Comparison of ENCODE assay signal across 24 cellular contexts in the genomic region with DNA sequence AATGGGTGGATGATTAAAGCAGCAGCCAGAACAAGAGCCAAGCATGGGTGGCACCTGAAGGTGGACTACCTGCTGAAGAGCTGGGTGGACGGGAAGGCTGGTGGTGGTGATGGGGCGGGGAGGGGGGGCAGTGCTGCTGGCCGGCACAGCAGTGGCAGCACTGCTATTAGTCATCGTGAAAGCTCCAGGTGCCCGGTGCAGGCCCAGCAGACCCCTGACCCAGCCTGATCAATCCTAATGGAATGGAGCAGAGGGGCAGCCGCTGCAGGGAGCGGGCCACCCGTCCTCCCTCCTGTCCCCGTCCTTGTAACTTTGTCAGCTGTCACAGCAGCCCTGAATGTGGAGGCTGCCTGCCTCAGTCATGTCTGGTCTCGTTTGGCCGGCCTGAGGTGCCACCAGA.
"Had no signal": no experiment of that assay in that cellular context is flagged by ENCODE, and none has a peak within 500 bp of the region (broad histone marks: within the 10 kb centered on the region; RNA-seq: fewer than 3 reads in every experiment).

No MANE protein-coding gene starts in this region.

- H3K4me1 ChIP-seq: SJCRH30 had no signal

- H3K9ac ChIP-seq: KMS-11 had no signal

- H3K36me3 ChIP-seq: Peyer's patch, SJCRH30 had no signal

- H3K4me3 ChIP-seq: Peyer's patch, SJCRH30, SK-N-MC had no signal

- H3K9me3 ChIP-seq: Peyer's patch, SJCRH30 had no signal

- H3K27ac ChIP-seq: KMS-11, Peyer's patch, SJCRH30, SK-N-MC had no signal

- ATAC-seq: PC-3, SK-N-SH treated with all-trans-retinoic acid at 6 μM for 48 hours had no signal

- H3K27me3 ChIP-seq: Peyer's patch, SJCRH30 had no signal

- DNase-seq: Karpas-422; KBM-7; NCI-H1048; NCI-H1417; NCI-H1436 treated with DMSO at 0.1 percent for 48 hours; NCI-H1694 treated with DMSO at 0.1 percent for 48 hours; NCI-H187 treated with DMSO at 0.1 percent for 48 hours; NCI-H2171 treated with DMSO at 0.1 percent for 48 hours; NCI-H2227 treated with DMSO at 0.1 percent for 48 hours; NCI-H345; NCI-H446; NCI-H524 treated with DMSO at 0.1 percent for 48 hours; NCI-H526 treated with DMSO at 0.1 percent for 48 hours; NK-92 treated with Interleukin-12 subunit alpha and Interleukin-12 subunit beta, amount 100 ng/mL, for 24 hours; OCI-M1; PC-3; Peyer's patch; RPMI8226; SHP77; SIG-M5; SJCRH30 had no signal

- H3K4me2 ChIP-seq: KMS-11 had no signal
